In the genomic region with DNA sequence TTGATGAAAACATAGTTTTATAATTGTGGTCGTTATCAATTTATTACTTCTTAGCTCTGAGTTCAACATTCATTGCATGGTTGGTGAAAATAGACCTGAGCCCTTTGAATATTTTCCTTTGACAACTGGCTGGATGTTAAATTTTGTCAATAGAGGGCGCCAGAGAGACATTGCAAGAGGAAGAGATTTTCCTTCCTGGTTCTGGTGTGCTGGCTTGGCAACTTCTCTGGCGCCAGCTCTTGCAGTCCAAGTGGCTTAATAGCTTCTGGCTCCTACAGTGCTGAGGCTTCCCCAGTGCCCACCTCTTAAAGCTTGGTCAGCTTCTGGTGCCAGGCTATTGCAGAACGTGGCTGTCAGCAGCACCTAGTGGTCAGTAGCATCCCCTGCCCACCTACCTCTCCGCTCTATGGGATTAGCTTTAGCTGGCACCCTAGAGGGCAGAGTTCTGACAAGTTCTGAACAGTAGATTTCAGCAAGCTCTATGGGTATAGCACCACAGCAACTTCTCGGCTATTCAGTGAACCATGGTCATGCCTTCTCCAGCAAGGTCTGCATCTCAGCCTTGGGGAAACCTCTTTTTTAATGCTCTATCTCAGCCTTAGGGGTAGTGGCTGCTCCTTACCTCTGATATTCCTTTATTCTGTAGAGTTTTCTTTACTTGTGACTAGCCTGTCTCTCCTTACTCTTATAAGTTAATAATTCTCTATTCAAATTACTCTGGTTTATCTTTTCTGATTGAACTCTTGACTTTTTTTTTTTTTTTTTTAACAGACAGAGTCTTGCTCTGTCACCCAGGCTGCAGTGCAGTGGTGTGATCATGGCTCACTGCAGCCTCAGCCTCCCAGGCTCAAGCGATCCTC, we compare ENCODE assay signal across 8 cellular contexts. TPM values are rescaled to one million over a fixed set of nuclear protein-coding genes. Genes with fewer than 3 reads are reported as not detected.
DNase-seq lines count a peak whose midpoint lies in the region; ATAC-seq and TF ChIP-seq lines count a peak whose summit lies in the region.

No MANE protein-coding gene starts in this region.

- peak; percentile 57 for DNase-seq in CD14-positive monocyte (ENCODE audit: low spot score)
- DNase-seq in NAMALWA (ENCODE audit: low spot score) = peak; percentile 93
- DNase-seq in SJCRH30 = peak; percentile 67 to 84
- peak; percentile 29 for DNase-seq in activated gamma-delta T cell treated with anti-CD3 and anti-CD28 coated beads, Interleukin-2, amount 50 U/mL, for 16 hours (ENCODE audit: low read depth)
- DNase-seq in foreskin melanocyte = peak; percentile 71
- peak in 51 of 56 donors; percentile 4 to 83 (median 50) for DNase-seq in nucleus accumbens (lab: John Stamatoyannopoulos, UW)
- peak; percentile 64 for DNase-seq in thoracic aorta (ENCODE audit: low spot score)

- H3K4me1 ChIP-seq in SJCRH30 (no peaks in the 10 kb centered on the region), thoracic aorta (ENCODE audit: control insufficient read depth in 1 of 2, low read depth in 2 of 2) (peaks cover 0 to 4% of the 10 kb centered on the region in 2 donors)

- peak overlapping the region in 1 of 2 donors; percentile 9 for H3K4me3 Mint-ChIP-seq in CD14-positive monocyte

- H3K27ac ChIP-seq in SJCRH30 (no peak overlapping the region), thoracic aorta (no peak overlapping the region)

- H3K4me3 ChIP-seq in SJCRH30 (no peak overlapping the region), thoracic aorta (peak overlapping the region; percentile 54)

- peaks cover 0 to 1% (median 0%) of the 10 kb centered on the region in 3 donors for H3K27me3 Mint-ChIP-seq in CD14-positive monocyte (ENCODE audit: low read depth in 3 of 3)

- no peaks in the 10 kb centered on the region for H3K36me3 ChIP-seq in SJCRH30
- H3K36me3 ChIP-seq in thoracic aorta = no peaks in the 10 kb centered on the region

- no peak overlapping the region for H3K27ac Mint-ChIP-seq in CD14-positive monocyte

- intact Hi-C loops in CD14-positive monocyte (cut with micrococcal nuclease) = loop anchor here (2.0 to 5.0 kb wide), 3 partner anchors 113 to 188 kb away; no protein-coding TSS in a partner anchor

- H3K9me3 Mint-ChIP-seq in CD14-positive monocyte = no peaks in the 10 kb centered on the region

- H3K9me3 ChIP-seq in SJCRH30 (replicated peaks) = no peaks in the 10 kb centered on the region
- no peaks in the 10 kb centered on the region for H3K9me3 ChIP-seq in thoracic aorta

- H3K4me1 Mint-ChIP-seq in CD14-positive monocyte = peaks cover 10% of the 10 kb centered on the region

- TF ChIP-seq CTCF in CD14-positive monocyte (IDR thresholded peaks at IDR 0.05) (peak; percentile 79), thoracic aorta (IDR thresholded peaks at IDR 0.05) (peak; percentile 83)

- peak; percentile 66 for ATAC-seq in GM21423 (IDR thresholded peaks at IDR 0.05; ENCODE audit: unreplicated experiment)
- peak; percentile 54 for ATAC-seq in thoracic aorta (ENCODE audit: insufficient number of reproducible peaks, low FRiP score, low read depth)

- peaks cover 5 to 12% of the 10 kb centered on the region in 2 donors for H3K36me3 Mint-ChIP-seq in CD14-positive monocyte

- H3K27me3 ChIP-seq in SJCRH30 (no peaks in the 10 kb centered on the region), thoracic aorta (replicated peaks; ENCODE audit: insufficient read depth) (no peaks in the 10 kb centered on the region)

RNA-seq across cellular contexts. Expression of a gene that starts 59.4 kb away (rescaled TPM):
- polyA plus RNA-seq in CD14-positive monocyte = 10 to 100 TPM; 22.9 to 45.4 TPM
- total RNA-seq in SJCRH30 (2014; rRNA removed; shearing (Covaris generic)) = 17.3 and 22.1 TPM in 2 replicates
- total RNA-seq in thoracic aorta = 10 to 100 TPM in 1 of 2 donors, 1 to 10 TPM in 1; 7.0 to 24.7 TPM

Comparison
In these comparisons a context has a peak if more than half of its experiments do, and no peak if none do; other contexts are left out.
1. DNase-seq: peak in every context shown above with its lines; median percentile 93 in NAMALWA; 76 in SJCRH30; 71 in foreskin melanocyte; 64 in thoracic aorta; 57 in CD14-positive monocyte; 50 in nucleus accumbens; 29 in activated gamma-delta T cell treated with anti-CD3 and anti-CD28 coated beads, Interleukin-2, amount 50 U/mL, for 16 hours.